23 cellular contexts compared by ENCODE assay signal in the genomic region with DNA sequence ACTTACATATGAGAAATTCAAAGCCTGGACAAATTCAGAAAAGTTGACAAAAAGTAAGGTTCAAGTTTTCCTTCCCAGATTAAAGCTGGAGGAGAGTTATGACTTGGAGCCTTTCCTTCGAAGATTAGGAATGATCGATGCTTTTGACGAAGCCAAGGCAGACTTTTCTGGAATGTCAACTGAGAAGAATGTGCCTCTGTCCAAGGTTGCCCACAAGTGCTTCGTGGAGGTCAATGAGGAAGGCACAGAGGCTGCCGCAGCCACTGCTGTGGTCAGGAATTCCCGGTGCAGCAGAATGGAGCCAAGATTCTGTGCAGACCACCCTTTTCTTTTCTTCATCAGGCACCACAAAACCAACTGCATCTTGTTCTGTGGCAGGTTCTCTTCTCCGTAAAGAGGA. TPM values are rescaled to one million over a fixed set of nuclear protein-coding genes. Genes with fewer than 3 reads are reported as not detected.
A peak's percentile ranks its signal among the peaks of the same experiment; 100 is the strongest.
DNase-seq lines count a peak whose midpoint lies in the region; ATAC-seq, FAIRE-seq and TF ChIP-seq lines count a peak whose summit lies in the region.
"Had no signal": no experiment of that assay in that cellular context is flagged by ENCODE, and none has a peak within 500 bp of the region (broad histone marks: within the 10 kb centered on the region; RNA-seq: fewer than 3 reads in every experiment).

No MANE protein-coding gene starts in this region.

- no peaks in the 10 kb centered on the region for H3F3A ChIP-seq in SK-N-SH (replicated peaks; ENCODE audit: insufficient read depth)

- peaks cover 0 to 5% of the 10 kb centered on the region in 2 experiments for H3K36me3 ChIP-seq in SK-N-SH (replicated peaks in 1 of 2; ENCODE audit: control insufficient read depth in 1 of 2, insufficient read depth in 2 of 2, low read length in 1 of 2)
- H3K36me3 ChIP-seq in small intestine (ENCODE audit: control insufficient read depth in 2 of 2, insufficient read depth in 2 of 2, low read length in 2 of 2), result peaks cover 7 to 8% of the 10 kb centered on the region in 2 donors

- no peaks in the 10 kb centered on the region for H3K79me2 ChIP-seq in SK-N-SH (ENCODE audit: insufficient read depth)

- no peak overlapping the region for H2AFZ ChIP-seq in SK-N-SH (ENCODE audit: low read depth)

- TF ChIP-seq RAD21 in SK-N-SH (IDR thresholded peaks at IDR 0.05; ENCODE audit: low read length) (no peak), Ishikawa (IDR thresholded peaks at IDR 0.05; ENCODE audit: low read depth) (no peak)

- H3K27ac ChIP-seq in SK-N-SH (ENCODE audit: low read depth in 2 of 2, low read length in 1 of 2) (no peak overlapping the region), small intestine (ENCODE audit: low read depth in 1 of 2, low read length in 1 of 2) (no peak overlapping the region)
- H3K27ac ChIP-seq: 22Rv1, BLaER1, C4-2B had no signal

- no peak for TF ChIP-seq CTCF in SK-N-SH (IDR thresholded peaks at IDR 0.05)

- DNase-seq in SK-N-SH (no peak), astrocyte of the hippocampus (ENCODE audit: low read depth, low spot score) (peak; percentile 51), myocyte (ENCODE audit: low read depth) (peak; percentile 11), iPS-NIHi11 (ENCODE audit: low spot score) (no peak), NK-92 (lab: John Stamatoyannopoulos, UW; ENCODE audit: unreplicated experiment) (no peak), small intestine (no peak)
- DNase-seq: Caco-2; CD4-positive, CD25-positive, alpha-beta regulatory T cell; CD8-positive, alpha-beta T cell; DMS 273 treated with DMSO at 0.1 percent for 48 hours; DMS79; EL; GDM1; H9 had no signal

- 80% methylated on average over 7 of the region's 7 CpGs for WGBS in SK-N-SH (ENCODE audit: low lambda C conversion rate)
- 83 to 93% (median 92%) methylated on average over 7 of the region's 7 CpGs for WGBS in small intestine, 3 donors

- no peak overlapping the region for H3K9ac ChIP-seq in SK-N-SH
- H3K9ac ChIP-seq: BLaER1 had no signal

- no peak for ATAC-seq in SK-N-SH treated with all-trans-retinoic acid at 6 μM for 48 hours
- ATAC-seq: CD8-positive, alpha-beta T cell; HCT116 had no signal

- no peaks in the 10 kb centered on the region for H3K9me2 ChIP-seq in SK-N-SH

- H3K9me3 ChIP-seq in SK-N-SH, result no peaks in the 10 kb centered on the region
- no peaks in the 10 kb centered on the region for H3K9me3 ChIP-seq in small intestine (ENCODE audit: control insufficient read depth, low read depth)
- H3K9me3 ChIP-seq: BLaER1, Caco-2 had no signal

- no peak overlapping the region for H3K4me3 ChIP-seq in SK-N-SH (ENCODE audit: low read depth in 2 of 2, low read length in 1 of 2)
- no peak overlapping the region for H3K4me3 ChIP-seq in small intestine (ENCODE audit: low read depth in 1 of 2, low read length in 2 of 2)
- H3K4me3 ChIP-seq: BLaER1 had no signal

- H3K27me3 ChIP-seq in SK-N-SH (ENCODE audit: insufficient read depth) (no peaks in the 10 kb centered on the region), small intestine (ENCODE audit: control insufficient read depth in 2 of 2, insufficient read depth in 2 of 2, low read length in 2 of 2) (no peaks in the 10 kb centered on the region)
- H3K27me3 ChIP-seq: BLaER1 had no signal

- no peak for FAIRE-seq in small intestine (lab: Jason Lieb, UNC)
- FAIRE-seq: A204.1, GM12892 had no signal

- POLR2A ChIA-PET in SK-N-SH (lab: Yijun Ruan, JAX), result no interaction called here

- H4K20me1 ChIP-seq in SK-N-SH (ENCODE audit: insufficient read depth), result no peaks in the 10 kb centered on the region
- H4K20me1 ChIP-seq: BLaER1 had no signal

- TF ChIP-seq EP300 in SK-N-SH (IDR thresholded peaks at IDR 0.05; ENCODE audit: borderline replicate concordance in 1 of 2, low read depth in 1 of 2, low read length in 1 of 2), result no peak
- no peak for TF ChIP-seq EP300 in Ishikawa (IDR thresholded peaks at IDR 0.05; ENCODE audit: borderline replicate concordance)

- H3K4me2 ChIP-seq in SK-N-SH, result no peak overlapping the region
- H3K4me2 ChIP-seq: BLaER1 had no signal

- H3K4me1 ChIP-seq in SK-N-SH (ENCODE audit: control insufficient read depth in 1 of 2, insufficient read depth in 2 of 2, low read depth in 1 of 2, low read length in 1 of 2), result no peaks in the 10 kb centered on the region
- no peaks in the 10 kb centered on the region for H3K4me1 ChIP-seq in small intestine (ENCODE audit: control insufficient read depth in 2 of 2, insufficient read depth in 1 of 2, low read depth in 1 of 2, low read length in 1 of 2)
- H3K4me1 ChIP-seq: BLaER1, Caco-2 had no signal

- CTCF ChIA-PET in SK-N-SH (lab: Yijun Ruan, JAX), result interaction anchor here (2.8 to 3.4 kb wide), 2 partner anchors 8 to 23 kb away, joined by 18 to 20 read pairs; no protein-coding TSS in a partner anchor

TF ChIP-seq in SK-N-SH treated with all-trans-retinoic acid at 6 μM for 48 hours, 23 proteins besides CTCF, POLR2A, EP300 and RAD21 (continues in another document):
- TF ChIP-seq ESRRG (CRISPR knock-in tag; IDR thresholded peaks at IDR 0.05) (no peak), ARNTL (CRISPR knock-in tag; IDR thresholded peaks at IDR 0.05; ENCODE audit: borderline replicate concordance, low read depth) (no peak), BACH2 (CRISPR knock-in tag; IDR thresholded peaks at IDR 0.05; ENCODE audit: borderline replicate concordance) (no peak), ISL1 (CRISPR knock-in tag; IDR thresholded peaks at IDR 0.05) (no peak), RARB (CRISPR knock-in tag; IDR thresholded peaks at IDR 0.05) (no peak)
- TF ChIP-seq, protein P1, sequence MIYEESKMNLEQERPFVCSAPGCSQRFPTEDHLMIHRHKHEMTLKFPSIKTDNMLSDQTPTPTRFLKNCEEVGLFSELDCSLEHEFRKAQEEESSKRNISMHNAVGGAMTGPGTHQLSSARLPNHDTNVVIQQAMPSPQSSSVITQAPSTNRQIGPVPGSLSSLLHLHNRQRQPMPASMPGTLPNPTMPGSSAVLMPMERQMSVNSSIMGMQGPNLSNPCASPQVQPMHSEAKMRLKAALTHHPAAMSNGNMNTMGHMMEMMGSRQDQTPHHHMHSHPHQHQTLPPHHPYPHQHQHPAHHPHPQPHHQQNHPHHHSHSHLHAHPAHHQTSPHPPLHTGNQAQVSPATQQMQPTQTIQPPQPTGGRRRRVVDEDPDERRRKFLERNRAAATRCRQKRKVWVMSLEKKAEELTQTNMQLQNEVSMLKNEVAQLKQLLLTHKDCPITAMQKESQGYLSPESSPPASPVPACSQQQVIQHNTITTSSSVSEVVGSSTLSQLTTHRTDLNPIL (CRISPR knock-in tag; IDR thresholded peaks at IDR 0.05; ENCODE audit: low read depth), result no peak

TF ChIP-seq in Ishikawa, 13 proteins besides CTCF, POLR2A, EP300 and RAD21:
- TF ChIP-seq, protein P2, sequence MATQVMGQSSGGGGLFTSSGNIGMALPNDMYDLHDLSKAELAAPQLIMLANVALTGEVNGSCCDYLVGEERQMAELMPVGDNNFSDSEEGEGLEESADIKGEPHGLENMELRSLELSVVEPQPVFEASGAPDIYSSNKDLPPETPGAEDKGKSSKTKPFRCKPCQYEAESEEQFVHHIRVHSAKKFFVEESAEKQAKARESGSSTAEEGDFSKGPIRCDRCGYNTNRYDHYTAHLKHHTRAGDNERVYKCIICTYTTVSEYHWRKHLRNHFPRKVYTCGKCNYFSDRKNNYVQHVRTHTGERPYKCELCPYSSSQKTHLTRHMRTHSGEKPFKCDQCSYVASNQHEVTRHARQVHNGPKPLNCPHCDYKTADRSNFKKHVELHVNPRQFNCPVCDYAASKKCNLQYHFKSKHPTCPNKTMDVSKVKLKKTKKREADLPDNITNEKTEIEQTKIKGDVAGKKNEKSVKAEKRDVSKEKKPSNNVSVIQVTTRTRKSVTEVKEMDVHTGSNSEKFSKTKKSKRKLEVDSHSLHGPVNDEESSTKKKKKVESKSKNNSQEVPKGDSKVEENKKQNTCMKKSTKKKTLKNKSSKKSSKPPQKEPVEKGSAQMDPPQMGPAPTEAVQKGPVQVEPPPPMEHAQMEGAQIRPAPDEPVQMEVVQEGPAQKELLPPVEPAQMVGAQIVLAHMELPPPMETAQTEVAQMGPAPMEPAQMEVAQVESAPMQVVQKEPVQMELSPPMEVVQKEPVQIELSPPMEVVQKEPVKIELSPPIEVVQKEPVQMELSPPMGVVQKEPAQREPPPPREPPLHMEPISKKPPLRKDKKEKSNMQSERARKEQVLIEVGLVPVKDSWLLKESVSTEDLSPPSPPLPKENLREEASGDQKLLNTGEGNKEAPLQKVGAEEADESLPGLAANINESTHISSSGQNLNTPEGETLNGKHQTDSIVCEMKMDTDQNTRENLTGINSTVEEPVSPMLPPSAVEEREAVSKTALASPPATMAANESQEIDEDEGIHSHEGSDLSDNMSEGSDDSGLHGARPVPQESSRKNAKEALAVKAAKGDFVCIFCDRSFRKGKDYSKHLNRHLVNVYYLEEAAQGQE (IDR thresholded peaks at IDR 0.05; ENCODE audit: low read depth), result peak; percentile 51
- no peak for TF ChIP-seq TCF12 (IDR thresholded peaks at IDR 0.05; ENCODE audit: low read depth)

RNA-seq across cellular contexts. Expression of a gene that starts 17.0 kb away (rescaled TPM):
- polyA plus RNA-seq in SK-N-SH (2012; rRNA removed) (3.4 and 5.2 TPM in 2 replicates), small intestine (10 to 100 TPM; 11.6 to 15.7 (median 12.9) TPM)
- 5.5 and 7.3 TPM in 2 replicates for polyA plus RNA-seq in SK-N-SH (2012; cell fraction: cytosol; rRNA removed)
- 3.9 and 6.4 TPM in 2 replicates for polyA plus RNA-seq in SK-N-SH (2012; cell fraction: nucleus; rRNA removed)
- 4.8 and 5.7 TPM in 2 replicates for total RNA-seq in myocyte
- polyA plus RNA-seq in myocyte (2012), result 7.7 TPM

RNA-seq across cellular contexts. Expression of a gene that starts 37.8 kb away (rescaled TPM):
- polyA plus RNA-seq in SK-N-SH (2012; rRNA removed) (not detected in 2 replicates), small intestine (under 1 TPM in 1 of 3 donors, not detected in 2; 0.48 TPM)
- not detected in 2 replicates for polyA plus RNA-seq in SK-N-SH (2012; cell fraction: cytosol; rRNA removed)
- not detected in 2 replicates for polyA plus RNA-seq in SK-N-SH (2012; cell fraction: nucleus; rRNA removed)
- not detected in 2 replicates for total RNA-seq in myocyte
- not detected for polyA plus RNA-seq in myocyte (2012)
- total RNA-seq: B cell; Caco-2; CD4-positive, CD25-positive, alpha-beta regulatory T cell; CD8-positive, alpha-beta T cell had no signal
- polyA plus RNA-seq: CD4-positive, CD25-positive, alpha-beta regulatory T cell had no signal

Comparison
In these comparisons a context has a peak if more than half of its experiments do, and no peak if none do; other contexts are left out.
1. DNase-seq: peak in astrocyte of the hippocampus (single experiment) and myocyte (single experiment); none in SK-N-SH (single experiment), iPS-NIHi11 (single experiment), NK-92 (single experiment) and small intestine (single experiment).